13 cellular contexts compared by ENCODE assay signal in genomic region chr12:66662729-66663128, GRCh38. TPM values are rescaled to one million over a fixed set of nuclear protein-coding genes. Genes with fewer than 3 reads are reported as not detected.
A peak's percentile ranks its signal among the peaks of the same experiment; 100 is the strongest.
DNase-seq lines count a peak whose midpoint lies in the region; ATAC-seq and TF ChIP-seq lines count a peak whose summit lies in the region.
"Had no signal": no experiment of that assay in that cellular context is flagged by ENCODE, and none has a peak within 500 bp of the region (broad histone marks: within the 10 kb centered on the region; RNA-seq: fewer than 3 reads in every experiment).

No MANE protein-coding gene starts in this region.

- H3K23ac ChIP-seq in neuronal stem cell (ENCODE audit: low read depth, low read length, poor library complexity), result no peak overlapping the region

- H3F3A ChIP-seq in GM23248 (ENCODE audit: insufficient read depth), result no peaks in the 10 kb centered on the region

- H3K4ac ChIP-seq in neuronal stem cell (ENCODE audit: low read length), result no peak overlapping the region

- H4K20me1 ChIP-seq in GM23248 (ENCODE audit: insufficient read depth), result no peaks in the 10 kb centered on the region

- H3K27me3 ChIP-seq in GM23248 (replicated peaks; ENCODE audit: insufficient read depth) (peaks cover 16% of the 10 kb centered on the region), neuronal stem cell (ENCODE audit: control insufficient read depth in 3 of 3, insufficient read depth in 3 of 3, low read depth in 1 of 3, low read length in 3 of 3) (no peaks in the 10 kb centered on the region)
- H3K27me3 ChIP-seq: esophagus squamous epithelium had no signal

- no peak overlapping the region for H3K27ac ChIP-seq in GM23248
- H3K27ac ChIP-seq in neuronal stem cell (replicated peaks; ENCODE audit: low read length), result no peak overlapping the region
- H3K27ac ChIP-seq: HL-60, lower lobe of right lung had no signal

- no peaks in the 10 kb centered on the region for H3K27me3 Mint-ChIP-seq in chondrocyte (ENCODE audit: low read depth)

- WGBS in GM23248 (ENCODE audit: low coverage in 1 of 2, low lambda C conversion rate in 2 of 2, missing lambda C conversion rate in 2 of 2), 2 experiments, result 0% methylated on average over 1 of the region's 1 CpG
- no CpG with 5 or more reads among the region's 1 CpG for WGBS in neuronal stem cell (ENCODE audit: extremely low coverage in 2 of 2, insufficient read length in 2 of 2, insufficient replicate concordance in 1 of 2), 2 donors

- no peaks in the 10 kb centered on the region for H3K9me3 Mint-ChIP-seq in chondrocyte (ENCODE audit: low read depth)
- H3K9me3 Mint-ChIP-seq: activated CD4-positive, alpha-beta memory T cell treated with anti-CD3 and anti-CD28 coated beads, Interleukin-2, amount 10 ng/mL, durations not matched to agents 7 days and 5 days had no signal

- no peak overlapping the region for H3K4me3 ChIP-seq in GM23248
- H3K4me3 ChIP-seq in neuronal stem cell (ENCODE audit: low read length in 2 of 2), result no peak overlapping the region
- H3K4me3 ChIP-seq: esophagus squamous epithelium, lower lobe of right lung had no signal

- H2BK5ac ChIP-seq in neuronal stem cell (ENCODE audit: low read length), result no peak overlapping the region

- H3K14ac ChIP-seq in neuronal stem cell (ENCODE audit: low read length), result no peak overlapping the region

- no peak for TF ChIP-seq CTCF in chondrocyte (IDR thresholded peaks at IDR 0.05)

- H3K4me1 ChIP-seq in GM23248 (ENCODE audit: insufficient read depth) (no peaks in the 10 kb centered on the region), neuronal stem cell (ENCODE audit: control insufficient read depth in 2 of 2, insufficient read depth in 1 of 2, low read depth in 1 of 2, low read length in 2 of 2) (no peaks in the 10 kb centered on the region)
- H3K4me1 ChIP-seq: lower lobe of right lung had no signal

- no peak overlapping the region for H2AFZ ChIP-seq in GM23248
- no peak overlapping the region for H2AFZ ChIP-seq in neuronal stem cell (ENCODE audit: low read length)

- H3K36me3 Mint-ChIP-seq in chondrocyte (ENCODE audit: low read depth), result no peaks in the 10 kb centered on the region

- DNase-seq in GM23248 (peak; percentile 36), NCI-H226 (peak; percentile 85), chondrocyte (ENCODE audit: low spot score) (no peak), pulmonary artery endothelial cell (ENCODE audit: low read depth, low spot score) (peak; percentile 26), KG1 (lab: John Stamatoyannopoulos, UW) (no peak), neuronal stem cell (ENCODE audit: low spot score) (no peak), Right ventricle myocardium inferior (ENCODE audit: missing footprints) (no peak)
- DNase-seq: activated CD4-positive, alpha-beta memory T cell treated with anti-CD3 and anti-CD28 coated beads, Interleukin-2, amount 10 ng/mL, durations not matched to agents 7 days and 5 days; esophagus squamous epithelium; lower lobe of right lung; retina had no signal

- H4K91ac ChIP-seq in neuronal stem cell (ENCODE audit: low read depth, low read length, poor library complexity), result no peak overlapping the region

- H4K8ac ChIP-seq in neuronal stem cell (ENCODE audit: low read depth, low read length), result no peak overlapping the region

- peak overlapping the region; percentile 4 for H3K27ac Mint-ChIP-seq in chondrocyte (ENCODE audit: unreplicated experiment)
- H3K27ac Mint-ChIP-seq: activated CD4-positive, alpha-beta memory T cell treated with anti-CD3 and anti-CD28 coated beads, Interleukin-2, amount 10 ng/mL, durations not matched to agents 7 days and 5 days had no signal

- no peak overlapping the region for H2BK15ac ChIP-seq in neuronal stem cell (ENCODE audit: low read length)

- H3K79me1 ChIP-seq in neuronal stem cell (ENCODE audit: low read depth, low read length), result no peaks in the 10 kb centered on the region

- intact Hi-C loops in Right ventricle myocardium inferior (cut with DNase I), result no loop called here

- in situ Hi-C loops in GM23248 (cut with MboI), result no loop called here

- H3K18ac ChIP-seq in neuronal stem cell (ENCODE audit: low read length), result no peak overlapping the region

- H3K4me3 Mint-ChIP-seq in chondrocyte (ENCODE audit: unreplicated experiment), result no peak overlapping the region
- H3K4me3 Mint-ChIP-seq: activated CD4-positive, alpha-beta memory T cell treated with anti-CD3 and anti-CD28 coated beads, Interleukin-2, amount 10 ng/mL, durations not matched to agents 7 days and 5 days had no signal

- H2BK120ac ChIP-seq in neuronal stem cell (ENCODE audit: low read depth, low read length), result no peak overlapping the region

- no peaks in the 10 kb centered on the region for H3K79me2 ChIP-seq in GM23248 (ENCODE audit: insufficient read depth)

- no peaks in the 10 kb centered on the region for H3K9me3 ChIP-seq in GM23248 (ENCODE audit: low read depth)
- no peaks in the 10 kb centered on the region for H3K9me3 ChIP-seq in neuronal stem cell (replicated peaks in 1 of 2; ENCODE audit: control insufficient read depth in 2 of 2, insufficient read depth in 1 of 2, low read depth in 1 of 2, low read length in 2 of 2)
- H3K9me3 ChIP-seq: esophagus squamous epithelium, lower lobe of right lung had no signal

- no peak overlapping the region for H2AK5ac ChIP-seq in neuronal stem cell (ENCODE audit: low read depth, low read length)

- H3K36me3 ChIP-seq in GM23248 (ENCODE audit: low read depth) (no peaks in the 10 kb centered on the region), neuronal stem cell (replicated peaks in 1 of 2; ENCODE audit: control insufficient read depth in 2 of 2, insufficient read depth in 2 of 2, low read length in 2 of 2) (no peaks in the 10 kb centered on the region)
- H3K36me3 ChIP-seq: esophagus squamous epithelium, lower lobe of right lung had no signal

- peaks cover 37% of the 10 kb centered on the region for H3K4me1 Mint-ChIP-seq in chondrocyte (ENCODE audit: low read depth)
- H3K4me1 Mint-ChIP-seq: activated CD4-positive, alpha-beta memory T cell treated with anti-CD3 and anti-CD28 coated beads, Interleukin-2, amount 10 ng/mL, durations not matched to agents 7 days and 5 days had no signal

- no peaks in the 10 kb centered on the region for H3K9me2 ChIP-seq in GM23248 (ENCODE audit: insufficient read depth)

- H3K9ac ChIP-seq in GM23248 (no peak overlapping the region), neuronal stem cell (ENCODE audit: low read depth, low read length, poor library complexity) (no peak overlapping the region)

- H3K4me2 ChIP-seq in GM23248 (ENCODE audit: unreplicated experiment) (no peak overlapping the region), neuronal stem cell (ENCODE audit: insufficient read depth, low read length, poor library complexity, severe bottlenecking) (no peak overlapping the region)

- no peak for ATAC-seq in Right ventricle myocardium inferior
- ATAC-seq in HG02763 (IDR thresholded peaks at IDR 0.05; ENCODE audit: unreplicated experiment), result no peak
- ATAC-seq: lower lobe of right lung had no signal

- H2BK12ac ChIP-seq in neuronal stem cell (ENCODE audit: low read length), result no peak overlapping the region

RNA-seq across cellular contexts. Expression of gene GRIP1, which starts 16.1 kb away (rescaled TPM):
- not detected in 2 replicates for total RNA-seq in GM23248 (2014; rRNA removed; shearing (Covaris generic))
- polyA plus RNA-seq in GM23248 (2016; fragmentation: Nextera tagmentation; extraction: Ambion mirVana), result not detected in 2 replicates
- 5.0 to 10.1 TPM (median 7.8 TPM) in 3 replicates for total RNA-seq in chondrocyte
- 0.14 TPM in 1 of 2 replicates, not detected in the other for total RNA-seq in pulmonary artery endothelial cell
- 12.6 TPM for polyA plus RNA-seq in neuronal stem cell (2013, experiment 1 of 2)
- polyA plus RNA-seq in neuronal stem cell (2013, experiment 2 of 2), result 12.4 TPM
- total RNA-seq in Right ventricle myocardium inferior, result 5.4 TPM

Comparison
In these comparisons a context has a peak if more than half of its experiments do, and no peak if none do; other contexts are left out.
1. DNase-seq: peak in GM23248 (single experiment), NCI-H226 (single experiment) and pulmonary artery endothelial cell (single experiment); none in chondrocyte (single experiment), KG1 (single experiment), neuronal stem cell (single experiment) and Right ventricle myocardium inferior (single experiment).